Comparison of ENCODE assay signal across 10 cellular contexts in genomic region chr5:154311362-154311761, GRCh38.
DNase-seq lines count a peak whose midpoint lies in the region; ATAC-seq and TF ChIP-seq lines count a peak whose summit lies in the region.
"Had no signal": no experiment of that assay in that cellular context is flagged by ENCODE, and none has a peak within 500 bp of the region (broad histone marks: within the 10 kb centered on the region; RNA-seq: fewer than 3 reads in every experiment).

No MANE protein-coding gene starts in this region.

- H3K27ac ChIP-seq in left lung = no peak overlapping the region
- H3K27ac ChIP-seq: transverse colon had no signal

- TF ChIP-seq CTCF in left lung (IDR thresholded peaks at IDR 0.05) = no peak

- DNase-seq in NOMO-1 (lab: John Stamatoyannopoulos, UW; ENCODE audit: unreplicated experiment in 2 of 2) (peak; percentile 22 to 41), left lung (no peak), Right ventricle myocardium inferior (ENCODE audit: missing footprints) (no peak), 8988T (no peak)
- DNase-seq: T-helper 9 cell, transverse colon had no signal

- intact Hi-C loops in left lung (cut with DNase I) = no loop called here
- intact Hi-C loops in Right ventricle myocardium inferior (cut with DNase I) = no loop called here

- H3K36me3 ChIP-seq in left lung = no peaks in the 10 kb centered on the region
- H3K36me3 ChIP-seq: transverse colon had no signal

- no peaks in the 10 kb centered on the region for H3K4me1 ChIP-seq in left lung

- H3K27me3 ChIP-seq in left lung = no peaks in the 10 kb centered on the region
- H3K27me3 ChIP-seq: transverse colon had no signal

- H3K9me3 ChIP-seq in left lung = no peaks in the 10 kb centered on the region
- H3K9me3 ChIP-seq: transverse colon had no signal

- H3K4me3 ChIP-seq in left lung = no peak overlapping the region
- H3K4me3 ChIP-seq: transverse colon had no signal

- peak; percentile 52 for ATAC-seq in GM18907 (IDR thresholded peaks at IDR 0.05; ENCODE audit: unreplicated experiment)
- ATAC-seq in GM21825 (IDR thresholded peaks at IDR 0.05; ENCODE audit: unreplicated experiment) = peak; percentile 42
- peak; percentile 75 for ATAC-seq in left lung
- ATAC-seq in Right ventricle myocardium inferior = no peak
- no peak for ATAC-seq in SK-N-SH treated with all-trans-retinoic acid at 6 μM for 48 hours
- ATAC-seq in HG02884 (IDR thresholded peaks at IDR 0.05; ENCODE audit: unreplicated experiment) = no peak

TF ChIP-seq in SK-N-SH treated with all-trans-retinoic acid at 6 μM for 48 hours, 23 proteins besides CTCF, POLR2A, EP300 and RAD21:
- no peak for TF ChIP-seq TOX (CRISPR knock-in tag; IDR thresholded peaks at IDR 0.05; ENCODE audit: borderline replicate concordance)
- no peak for TF ChIP-seq CSRNP3 (CRISPR knock-in tag; IDR thresholded peaks at IDR 0.05)
- no peak for TF ChIP-seq GLIS3 (CRISPR knock-in tag; IDR thresholded peaks at IDR 0.05)
- TF ChIP-seq RARB (CRISPR knock-in tag; IDR thresholded peaks at IDR 0.05) = no peak
- TF ChIP-seq, protein P1, sequence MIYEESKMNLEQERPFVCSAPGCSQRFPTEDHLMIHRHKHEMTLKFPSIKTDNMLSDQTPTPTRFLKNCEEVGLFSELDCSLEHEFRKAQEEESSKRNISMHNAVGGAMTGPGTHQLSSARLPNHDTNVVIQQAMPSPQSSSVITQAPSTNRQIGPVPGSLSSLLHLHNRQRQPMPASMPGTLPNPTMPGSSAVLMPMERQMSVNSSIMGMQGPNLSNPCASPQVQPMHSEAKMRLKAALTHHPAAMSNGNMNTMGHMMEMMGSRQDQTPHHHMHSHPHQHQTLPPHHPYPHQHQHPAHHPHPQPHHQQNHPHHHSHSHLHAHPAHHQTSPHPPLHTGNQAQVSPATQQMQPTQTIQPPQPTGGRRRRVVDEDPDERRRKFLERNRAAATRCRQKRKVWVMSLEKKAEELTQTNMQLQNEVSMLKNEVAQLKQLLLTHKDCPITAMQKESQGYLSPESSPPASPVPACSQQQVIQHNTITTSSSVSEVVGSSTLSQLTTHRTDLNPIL (CRISPR knock-in tag; IDR thresholded peaks at IDR 0.05; ENCODE audit: low read depth) = no peak
- no peak for TF ChIP-seq PATZ1 (CRISPR knock-in tag; IDR thresholded peaks at IDR 0.05; ENCODE audit: borderline replicate concordance)
- no peak for TF ChIP-seq ZNF8 (CRISPR knock-in tag; IDR thresholded peaks at IDR 0.05)
- no peak for TF ChIP-seq TCF4 (CRISPR knock-in tag; IDR thresholded peaks at IDR 0.05; ENCODE audit: borderline replicate concordance)
- TF ChIP-seq ZC3H10 (CRISPR knock-in tag; IDR thresholded peaks at IDR 0.05) = no peak
- TF ChIP-seq, protein P2, sequence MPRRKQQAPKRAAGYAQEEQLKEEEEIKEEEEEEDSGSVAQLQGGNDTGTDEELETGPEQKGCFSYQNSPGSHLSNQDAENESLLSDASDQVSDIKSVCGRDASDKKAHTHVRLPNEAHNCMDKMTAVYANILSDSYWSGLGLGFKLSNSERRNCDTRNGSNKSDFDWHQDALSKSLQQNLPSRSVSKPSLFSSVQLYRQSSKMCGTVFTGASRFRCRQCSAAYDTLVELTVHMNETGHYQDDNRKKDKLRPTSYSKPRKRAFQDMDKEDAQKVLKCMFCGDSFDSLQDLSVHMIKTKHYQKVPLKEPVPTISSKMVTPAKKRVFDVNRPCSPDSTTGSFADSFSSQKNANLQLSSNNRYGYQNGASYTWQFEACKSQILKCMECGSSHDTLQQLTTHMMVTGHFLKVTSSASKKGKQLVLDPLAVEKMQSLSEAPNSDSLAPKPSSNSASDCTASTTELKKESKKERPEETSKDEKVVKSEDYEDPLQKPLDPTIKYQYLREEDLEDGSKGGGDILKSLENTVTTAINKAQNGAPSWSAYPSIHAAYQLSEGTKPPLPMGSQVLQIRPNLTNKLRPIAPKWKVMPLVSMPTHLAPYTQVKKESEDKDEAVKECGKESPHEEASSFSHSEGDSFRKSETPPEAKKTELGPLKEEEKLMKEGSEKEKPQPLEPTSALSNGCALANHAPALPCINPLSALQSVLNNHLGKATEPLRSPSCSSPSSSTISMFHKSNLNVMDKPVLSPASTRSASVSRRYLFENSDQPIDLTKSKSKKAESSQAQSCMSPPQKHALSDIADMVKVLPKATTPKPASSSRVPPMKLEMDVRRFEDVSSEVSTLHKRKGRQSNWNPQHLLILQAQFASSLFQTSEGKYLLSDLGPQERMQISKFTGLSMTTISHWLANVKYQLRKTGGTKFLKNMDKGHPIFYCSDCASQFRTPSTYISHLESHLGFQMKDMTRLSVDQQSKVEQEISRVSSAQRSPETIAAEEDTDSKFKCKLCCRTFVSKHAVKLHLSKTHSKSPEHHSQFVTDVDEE (CRISPR knock-in tag; IDR thresholded peaks at IDR 0.05) = no peak
- TF ChIP-seq ZFP3 (CRISPR knock-in tag; IDR thresholded peaks at IDR 0.05) = no peak
- no peak for TF ChIP-seq ZNF70 (CRISPR knock-in tag; IDR thresholded peaks at IDR 0.05)
- no peak for TF ChIP-seq CSDC2 (CRISPR knock-in tag; IDR thresholded peaks at IDR 0.05)
- no peak for TF ChIP-seq PPARA (CRISPR knock-in tag; IDR thresholded peaks at IDR 0.05; ENCODE audit: borderline replicate concordance)
- no peak for TF ChIP-seq ZFP30 (CRISPR knock-in tag; IDR thresholded peaks at IDR 0.05)
- no peak for TF ChIP-seq ISL1 (CRISPR knock-in tag; IDR thresholded peaks at IDR 0.05)
- TF ChIP-seq ESRRG (CRISPR knock-in tag; IDR thresholded peaks at IDR 0.05) = no peak
- no peak for TF ChIP-seq OSR1 (CRISPR knock-in tag; IDR thresholded peaks at IDR 0.05)
- TF ChIP-seq BACH2 (CRISPR knock-in tag; IDR thresholded peaks at IDR 0.05; ENCODE audit: borderline replicate concordance) = no peak

Comparison
In these comparisons a context has a peak if more than half of its experiments do, and no peak if none do; other contexts are left out.
1. ATAC-seq: peak in GM18907 (single experiment), GM21825 (single experiment) and left lung (single experiment); none in Right ventricle myocardium inferior (single experiment), SK-N-SH treated with all-trans-retinoic acid at 6 μM for 48 hours (single experiment) and HG02884 (single experiment).
2. DNase-seq: peak in NOMO-1 (2 of 2); none in left lung (0 of 2), Right ventricle myocardium inferior (single experiment) and 8988T (single experiment).